ENCODE assay signal across 1 cellular context in the genomic region with DNA sequence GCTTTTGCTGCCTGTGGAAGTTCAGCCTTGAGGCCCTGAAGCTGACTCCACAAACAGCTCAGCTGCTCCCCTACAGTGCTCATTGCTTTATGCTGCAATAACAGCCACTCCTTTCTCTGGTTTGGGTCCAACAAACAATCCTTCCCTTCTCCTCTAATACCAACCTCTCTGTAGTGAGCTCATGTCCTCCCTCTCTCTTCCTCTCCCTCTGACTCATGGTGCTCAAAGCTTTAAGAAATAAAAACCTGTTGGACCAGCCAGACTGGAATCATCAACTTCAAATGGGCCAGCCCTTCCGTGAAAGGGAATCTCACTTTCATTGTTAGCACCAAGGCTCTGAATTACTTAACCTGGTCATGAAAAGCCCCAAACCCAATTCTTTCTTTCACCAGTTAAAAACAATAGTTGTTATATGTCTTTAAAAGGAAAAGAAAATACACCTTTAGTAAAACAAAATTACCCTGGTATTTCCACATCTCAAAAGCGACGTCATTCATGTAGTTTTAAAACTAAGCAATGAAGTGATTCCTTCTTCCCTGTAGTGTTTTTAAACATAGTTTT.
TF ChIP-seq lines count a peak whose summit lies in the region.

No MANE protein-coding gene starts in this region.

TF ChIP-seq in GM23338, 12 proteins besides CTCF, POLR2A, EP300 and RAD21 (continued from another document):
- TF ChIP-seq, protein P1, sequence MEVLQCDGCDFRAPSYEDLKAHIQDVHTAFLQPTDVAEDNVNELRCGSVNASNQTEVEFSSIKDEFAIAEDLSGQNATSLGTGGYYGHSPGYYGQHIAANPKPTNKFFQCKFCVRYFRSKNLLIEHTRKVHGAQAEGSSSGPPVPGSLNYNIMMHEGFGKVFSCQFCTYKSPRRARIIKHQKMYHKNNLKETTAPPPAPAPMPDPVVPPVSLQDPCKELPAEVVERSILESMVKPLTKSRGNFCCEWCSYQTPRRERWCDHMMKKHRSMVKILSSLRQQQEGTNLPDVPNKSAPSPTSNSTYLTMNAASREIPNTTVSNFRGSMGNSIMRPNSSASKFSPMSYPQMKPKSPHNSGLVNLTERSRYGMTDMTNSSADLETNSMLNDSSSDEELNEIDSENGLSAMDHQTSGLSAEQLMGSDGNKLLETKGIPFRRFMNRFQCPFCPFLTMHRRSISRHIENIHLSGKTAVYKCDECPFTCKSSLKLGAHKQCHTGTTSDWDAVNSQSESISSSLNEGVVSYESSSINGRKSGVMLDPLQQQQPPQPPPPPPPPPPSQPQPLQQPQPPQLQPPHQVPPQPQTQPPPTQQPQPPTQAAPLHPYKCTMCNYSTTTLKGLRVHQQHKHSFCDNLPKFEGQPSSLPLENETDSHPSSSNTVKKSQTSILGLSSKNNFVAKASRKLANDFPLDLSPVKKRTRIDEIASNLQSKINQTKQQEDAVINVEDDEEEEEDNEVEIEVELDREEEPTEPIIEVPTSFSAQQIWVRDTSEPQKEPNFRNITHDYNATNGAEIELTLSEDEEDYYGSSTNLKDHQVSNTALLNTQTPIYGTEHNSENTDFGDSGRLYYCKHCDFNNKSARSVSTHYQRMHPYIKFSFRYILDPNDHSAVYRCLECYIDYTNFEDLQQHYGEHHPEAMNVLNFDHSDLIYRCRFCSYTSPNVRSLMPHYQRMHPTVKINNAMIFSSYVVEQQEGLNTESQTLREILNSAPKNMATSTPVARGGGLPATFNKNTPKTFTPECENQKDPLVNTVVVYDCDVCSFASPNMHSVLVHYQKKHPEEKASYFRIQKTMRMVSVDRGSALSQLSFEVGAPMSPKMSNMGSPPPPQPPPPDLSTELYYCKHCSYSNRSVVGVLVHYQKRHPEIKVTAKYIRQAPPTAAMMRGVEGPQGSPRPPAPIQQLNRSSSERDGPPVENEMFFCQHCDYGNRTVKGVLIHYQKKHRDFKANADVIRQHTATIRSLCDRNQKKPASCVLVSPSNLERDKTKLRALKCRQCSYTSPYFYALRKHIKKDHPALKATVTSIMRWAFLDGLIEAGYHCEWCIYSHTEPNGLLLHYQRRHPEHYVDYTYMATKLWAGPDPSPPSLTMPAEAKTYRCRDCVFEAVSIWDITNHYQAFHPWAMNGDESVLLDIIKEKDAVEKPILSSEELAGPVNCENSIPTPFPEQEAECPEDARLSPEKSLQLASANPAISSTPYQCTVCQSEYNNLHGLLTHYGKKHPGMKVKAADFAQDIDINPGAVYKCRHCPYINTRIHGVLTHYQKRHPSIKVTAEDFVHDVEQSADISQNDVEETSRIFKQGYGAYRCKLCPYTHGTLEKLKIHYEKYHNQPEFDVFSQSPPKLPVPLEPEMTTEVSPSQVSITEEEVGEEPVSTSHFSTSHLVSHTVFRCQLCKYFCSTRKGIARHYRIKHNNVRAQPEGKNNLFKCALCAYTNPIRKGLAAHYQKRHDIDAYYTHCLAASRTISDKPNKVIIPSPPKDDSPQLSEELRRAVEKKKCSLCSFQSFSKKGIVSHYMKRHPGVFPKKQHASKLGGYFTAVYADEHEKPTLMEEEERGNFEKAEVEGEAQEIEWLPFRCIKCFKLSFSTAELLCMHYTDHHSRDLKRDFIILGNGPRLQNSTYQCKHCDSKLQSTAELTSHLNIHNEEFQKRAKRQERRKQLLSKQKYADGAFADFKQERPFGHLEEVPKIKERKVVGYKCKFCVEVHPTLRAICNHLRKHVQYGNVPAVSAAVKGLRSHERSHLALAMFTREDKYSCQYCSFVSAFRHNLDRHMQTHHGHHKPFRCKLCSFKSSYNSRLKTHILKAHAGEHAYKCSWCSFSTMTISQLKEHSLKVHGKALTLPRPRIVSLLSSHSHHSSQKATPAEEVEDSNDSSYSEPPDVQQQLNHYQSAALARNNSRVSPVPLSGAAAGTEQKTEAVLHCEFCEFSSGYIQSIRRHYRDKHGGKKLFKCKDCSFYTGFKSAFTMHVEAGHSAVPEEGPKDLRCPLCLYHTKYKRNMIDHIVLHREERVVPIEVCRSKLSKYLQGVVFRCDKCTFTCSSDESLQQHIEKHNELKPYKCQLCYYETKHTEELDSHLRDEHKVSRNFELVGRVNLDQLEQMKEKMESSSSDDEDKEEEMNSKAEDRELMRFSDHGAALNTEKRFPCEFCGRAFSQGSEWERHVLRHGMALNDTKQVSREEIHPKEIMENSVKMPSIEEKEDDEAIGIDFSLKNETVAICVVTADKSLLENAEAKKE (CRISPR knock-in tag; IDR thresholded peaks at IDR 0.05) = peak; percentile 92
